10 cellular contexts compared by ENCODE assay signal in the genomic region with DNA sequence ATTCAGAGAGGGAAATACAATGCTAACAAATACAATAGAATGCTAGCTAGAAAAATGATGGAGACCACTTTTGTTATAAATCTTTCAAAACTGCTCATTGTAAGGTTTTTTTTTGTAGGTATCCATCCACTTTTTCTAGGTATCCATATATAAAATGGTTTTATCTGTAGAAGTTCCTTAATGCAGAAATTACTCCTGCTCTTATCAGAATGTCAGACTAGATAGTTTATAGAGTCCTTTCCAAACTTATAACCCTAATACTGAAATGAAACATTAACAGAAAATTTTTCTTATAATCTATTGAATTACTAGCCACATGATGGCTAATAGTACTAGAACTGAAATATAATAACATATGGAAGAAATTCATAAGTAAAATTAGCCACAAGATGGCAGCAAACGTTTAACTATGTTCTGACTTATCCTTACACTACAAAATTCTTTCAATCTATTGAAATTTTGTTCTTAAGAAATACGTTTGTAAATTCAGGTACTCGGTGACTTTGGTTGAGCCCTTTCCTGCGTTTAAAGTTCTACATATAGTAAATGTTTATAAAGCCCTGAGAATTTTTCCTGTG. TPM values are rescaled to one million over a fixed set of nuclear protein-coding genes. Genes with fewer than 3 reads are reported as not detected.
DNase-seq lines count a peak whose midpoint lies in the region; ATAC-seq and TF ChIP-seq lines count a peak whose summit lies in the region.
"Had no signal": no experiment of that assay in that cellular context is flagged by ENCODE, and none has a peak within 500 bp of the region (broad histone marks: within the 10 kb centered on the region; RNA-seq: fewer than 3 reads in every experiment).

No MANE protein-coding gene starts in this region.

- H3K27ac ChIP-seq in Peyer's patch (no peak overlapping the region), thoracic aorta (no peak overlapping the region)
- H3K27ac ChIP-seq: SJSA1 had no signal

- H3K4me1 ChIP-seq in Peyer's patch (no peaks in the 10 kb centered on the region), thoracic aorta (ENCODE audit: control insufficient read depth in 1 of 2, low read depth in 2 of 2) (no peaks in the 10 kb centered on the region)
- H3K4me1 ChIP-seq: SJSA1 had no signal

- peak; percentile 49 for DNase-seq in G401 (ENCODE audit: low spot score)
- DNase-seq in HT-29 (ENCODE audit: low spot score), result peak; percentile 67
- no peak for DNase-seq in Peyer's patch
- peak; percentile 85 for DNase-seq in fibroblast of the aortic adventitia (ENCODE audit: low read depth)
- DNase-seq in thoracic aorta (ENCODE audit: low spot score), result no peak
- no peak for DNase-seq in T1000 (lab: John Stamatoyannopoulos, UW)
- no peak for DNase-seq in posterior cingulate gyrus

- in situ Hi-C loops in G401 (cut with HindIII; ENCODE audit: low sequenced_read_pairs), result no loop called here

- TF ChIP-seq POLR2A in Peyer's patch (IDR thresholded peaks at IDR 0.05) (no peak), GM18505 (IDR thresholded peaks at IDR 0.05; ENCODE audit: borderline replicate concordance, extremely low read depth, insufficient read depth, insufficient read length) (no peak)

- TF ChIP-seq CTCF in Peyer's patch (IDR thresholded peaks at IDR 0.05) (peak in 4 of 6 experiments; percentile 24 to 49 (median 42)), fibroblast of the aortic adventitia (IDR thresholded peaks at IDR 0.05; ENCODE audit: insufficient read depth, low read length) (no peak), thoracic aorta (IDR thresholded peaks at IDR 0.05) (peak; percentile 23)

- H3K9me3 ChIP-seq in Peyer's patch (no peaks in the 10 kb centered on the region), thoracic aorta (no peaks in the 10 kb centered on the region)
- H3K9me3 ChIP-seq: mucosa of descending colon, SJSA1 had no signal

- peaks cover 0 to 7% (median 0%) of the 10 kb centered on the region in 3 donors for H3K36me3 ChIP-seq in Peyer's patch
- no peaks in the 10 kb centered on the region for H3K36me3 ChIP-seq in thoracic aorta

- H3K27me3 ChIP-seq in Peyer's patch (no peaks in the 10 kb centered on the region), thoracic aorta (replicated peaks; ENCODE audit: insufficient read depth) (no peaks in the 10 kb centered on the region)
- H3K27me3 ChIP-seq: SJSA1 had no signal

- no peak overlapping the region for H3K4me3 ChIP-seq in Peyer's patch
- H3K4me3 ChIP-seq in fibroblast of the aortic adventitia (ENCODE audit: low read depth, low read length), result no peak overlapping the region
- H3K4me3 ChIP-seq in thoracic aorta, result no peak overlapping the region
- H3K4me3 ChIP-seq: mucosa of descending colon, SJSA1 had no signal

- ATAC-seq in thoracic aorta (ENCODE audit: insufficient number of reproducible peaks, low FRiP score, low read depth), result no peak
- ATAC-seq in GM18505 (IDR thresholded peaks at IDR 0.05; ENCODE audit: unreplicated experiment), result no peak
- ATAC-seq: mucosa of descending colon had no signal

- intact Hi-C loops in posterior cingulate gyrus (cut with DNase I), result loop anchor here (2.0 kb wide), 1 partner anchor 238 kb away; no protein-coding TSS in a partner anchor

RNA-seq across cellular contexts. Expression of a gene that starts 58.5 kb away (rescaled TPM):
- total RNA-seq in G401 (2014; rRNA removed; shearing (Covaris generic)), result 59.0 and 90.0 TPM in 2 replicates
- 56.7 and 74.5 TPM in 2 replicates for total RNA-seq in HT-29 (2014; rRNA removed; shearing (Covaris generic))
- 10 to 100 TPM in 1 of 4 donors, 1 to 10 TPM in 3; 8.9 to 11.2 (median 9.8) TPM for total RNA-seq in Peyer's patch
- 13.1 and 70.8 TPM in 2 replicates for total RNA-seq in fibroblast of the aortic adventitia (ENCODE audit: low replicate concordance)
- 10 to 100 TPM in 1 of 2 donors, 1 to 10 TPM in 1; 4.5 to 14.0 TPM for total RNA-seq in thoracic aorta

Comparison
In these comparisons a context has a peak if more than half of its experiments do, and no peak if none do; other contexts are left out.
1. DNase-seq: peak in G401 (single experiment), HT-29 (single experiment) and fibroblast of the aortic adventitia (single experiment); none in Peyer's patch (0 of 3), thoracic aorta (single experiment), T1000 (single experiment) and posterior cingulate gyrus (0 of 10).